In genomic region chr17:15777297-15777696, GRCh38 we compare ENCODE assay signal across 15 cellular contexts. TPM values are rescaled to one million over a fixed set of nuclear protein-coding genes. Genes with fewer than 3 reads are reported as not detected.
DNase-seq lines count a peak whose midpoint lies in the region; ATAC-seq lines count a peak whose summit lies in the region.
"Had no signal": no experiment of that assay in that cellular context is flagged by ENCODE, and none has a peak within 500 bp of the region (broad histone marks: within the 10 kb centered on the region; RNA-seq: fewer than 3 reads in every experiment).

No MANE protein-coding gene starts in this region.

- H3K27me3 Mint-ChIP-seq in activated CD4-positive, alpha-beta T cell treated with anti-CD3 and anti-CD28 coated beads for 36 hours: peaks cover 29% of the 10 kb centered on the region
- H3K27me3 Mint-ChIP-seq in activated naive CD4-positive, alpha-beta T cell treated with anti-CD3 and anti-CD28 coated beads, Interleukin-2, amount 10 ng/mL, durations not matched to agents 7 days and 5 days: peaks cover 12% of the 10 kb centered on the region

- peaks cover 10% of the 10 kb centered on the region for H3K36me3 Mint-ChIP-seq in activated CD4-positive, alpha-beta T cell treated with anti-CD3 and anti-CD28 coated beads for 36 hours (ENCODE audit: low read depth)
- H3K36me3 Mint-ChIP-seq in activated naive CD4-positive, alpha-beta T cell treated with anti-CD3 and anti-CD28 coated beads, Interleukin-2, amount 50 U/mL, for 72 hours: peaks cover 10 to 37% of the 10 kb centered on the region in 2 donors
- H3K36me3 Mint-ChIP-seq in activated naive CD4-positive, alpha-beta T cell treated with anti-CD3 and anti-CD28 coated beads, Interleukin-2, amount 10 ng/mL, durations not matched to agents 7 days and 5 days: no peaks in the 10 kb centered on the region
- no peaks in the 10 kb centered on the region for H3K36me3 Mint-ChIP-seq in stimulated activated effector memory CD8-positive, alpha-beta T cell treated with anti-CD3 and anti-CD28 coated beads, Interleukin-12 subunit alpha, Interleukin-12 subunit beta, amount 100 ng/mL, for 72 hours

- peaks cover 2% of the 10 kb centered on the region for H3K4me1 Mint-ChIP-seq in activated CD4-positive, alpha-beta T cell treated with anti-CD3 and anti-CD28 coated beads for 36 hours
- H3K4me1 Mint-ChIP-seq in activated naive CD4-positive, alpha-beta T cell treated with anti-CD3 and anti-CD28 coated beads, Interleukin-2, amount 10 ng/mL, durations not matched to agents 7 days and 5 days: no peaks in the 10 kb centered on the region
- no peaks in the 10 kb centered on the region for H3K4me1 Mint-ChIP-seq in stimulated activated effector memory CD8-positive, alpha-beta T cell treated with anti-CD3 and anti-CD28 coated beads, Interleukin-12 subunit alpha, Interleukin-12 subunit beta, amount 100 ng/mL, for 72 hours
- H3K4me1 Mint-ChIP-seq: CD4-positive, alpha-beta memory T cell had no signal

- CTCF ChIA-PET in activated CD4-positive, alpha-beta T cell treated with anti-CD3 and anti-CD28 coated beads for 36 hours (lab: Charles Lee): no interaction called here
- CTCF ChIA-PET in activated naive CD4-positive, alpha-beta T cell treated with anti-CD3 and anti-CD28 coated beads, Interleukin-2, amount 10 ng/mL, durations not matched to agents 7 days and 5 days (lab: Charles Lee): no interaction called here

- no peaks in the 10 kb centered on the region for H3K27me3 ChIP-seq in right cardiac atrium (ENCODE audit: control insufficient read depth, insufficient read depth)

- H3K27ac ChIP-seq in right cardiac atrium (ENCODE audit: low read length): no peak overlapping the region

- WGBS in right cardiac atrium: 76% methylated on average over 1 of the region's 1 CpG

- no peak overlapping the region for H3K27ac Mint-ChIP-seq in activated CD4-positive, alpha-beta T cell treated with anti-CD3 and anti-CD28 coated beads for 36 hours
- H3K27ac Mint-ChIP-seq in activated naive CD4-positive, alpha-beta T cell treated with anti-CD3 and anti-CD28 coated beads, Interleukin-2, amount 50 U/mL, for 72 hours: no peak overlapping the region
- H3K27ac Mint-ChIP-seq in activated naive CD4-positive, alpha-beta T cell treated with anti-CD3 and anti-CD28 coated beads, Interleukin-2, amount 10 ng/mL, durations not matched to agents 7 days and 5 days: no peak overlapping the region
- no peak overlapping the region for H3K27ac Mint-ChIP-seq in stimulated activated effector memory CD8-positive, alpha-beta T cell treated with anti-CD3 and anti-CD28 coated beads, Interleukin-12 subunit alpha, Interleukin-12 subunit beta, amount 100 ng/mL, for 72 hours
- H3K27ac Mint-ChIP-seq: CD4-positive, alpha-beta memory T cell; HFFc6 had no signal

- no peaks in the 10 kb centered on the region for H3K4me1 ChIP-seq in right cardiac atrium (ENCODE audit: control insufficient read depth, insufficient read depth, low read length)
- H3K4me1 ChIP-seq: Caco-2, HAP-1 had no signal

- peaks cover 27% of the 10 kb centered on the region for H3K9me3 Mint-ChIP-seq in activated CD4-positive, alpha-beta T cell treated with anti-CD3 and anti-CD28 coated beads for 36 hours (ENCODE audit: low read depth)
- peaks cover 30 to 35% of the 10 kb centered on the region in 2 donors for H3K9me3 Mint-ChIP-seq in activated naive CD4-positive, alpha-beta T cell treated with anti-CD3 and anti-CD28 coated beads, Interleukin-2, amount 50 U/mL, for 72 hours
- H3K9me3 Mint-ChIP-seq in activated naive CD4-positive, alpha-beta T cell treated with anti-CD3 and anti-CD28 coated beads, Interleukin-2, amount 10 ng/mL, durations not matched to agents 7 days and 5 days: peaks cover 15% of the 10 kb centered on the region
- H3K9me3 Mint-ChIP-seq in stimulated activated effector memory CD8-positive, alpha-beta T cell treated with anti-CD3 and anti-CD28 coated beads, Interleukin-12 subunit alpha, Interleukin-12 subunit beta, amount 100 ng/mL, for 72 hours: peaks cover 17% of the 10 kb centered on the region

- peak; percentile 66 for ATAC-seq in activated CD4-positive, alpha-beta T cell treated with anti-CD3 and anti-CD28 coated beads for 36 hours
- ATAC-seq in activated naive CD4-positive, alpha-beta T cell treated with anti-CD3 and anti-CD28 coated beads, Interleukin-2, amount 50 U/mL, for 72 hours: peak; percentile 65 to 68
- ATAC-seq in stimulated activated effector memory CD8-positive, alpha-beta T cell treated with anti-CD3 and anti-CD28 coated beads, Interleukin-12 subunit alpha, Interleukin-12 subunit beta, amount 100 ng/mL, for 72 hours: peak; percentile 71
- no peak for ATAC-seq in right cardiac atrium

- intact Hi-C loops in activated CD4-positive, alpha-beta T cell treated with anti-CD3 and anti-CD28 coated beads for 36 hours (cut with DNase I, micrococcal nuclease): no loop called here
- intact Hi-C loops in right cardiac atrium (cut with DNase I): no loop called here

- no peak for DNase-seq in activated CD4-positive, alpha-beta T cell treated with anti-CD3 and anti-CD28 coated beads for 36 hours
- DNase-seq in activated CD4-positive, alpha-beta T cell treated with anti-CD3 and anti-CD28 coated beads, Interleukin-2, amount 50 U/mL, for 48 hours: no peak
- DNase-seq in activated naive CD4-positive, alpha-beta T cell treated with anti-CD3 and anti-CD28 coated beads, Interleukin-2, amount 50 U/mL, for 72 hours (ENCODE audit: low spot score in 2 of 2): no peak
- no peak for DNase-seq in activated naive CD4-positive, alpha-beta T cell treated with anti-CD3 and anti-CD28 coated beads, Interleukin-2, amount 10 ng/mL, durations not matched to agents 7 days and 5 days
- no peak for DNase-seq in stimulated activated effector memory CD8-positive, alpha-beta T cell treated with anti-CD3 and anti-CD28 coated beads, Interleukin-12 subunit alpha, Interleukin-12 subunit beta, amount 100 ng/mL, for 72 hours (ENCODE audit: low spot score in 2 of 2)
- DNase-seq in right cardiac atrium: no peak
- DNase-seq: 8988T; C1 segment of cervical spinal cord; Caco-2; CD4-positive, alpha-beta memory T cell; DMS153; DND-41; GOT3; HFFc6 had no signal

- POLR2A ChIA-PET in activated CD4-positive, alpha-beta T cell treated with anti-CD3 and anti-CD28 coated beads for 36 hours (lab: Charles Lee): no interaction called here

- H3K4me3 ChIP-seq in right cardiac atrium (ENCODE audit: low read length): no peak overlapping the region
- H3K4me3 ChIP-seq: HAP-1 had no signal

- H3K9me3 ChIP-seq in right cardiac atrium (ENCODE audit: control insufficient read depth, low read length): no peaks in the 10 kb centered on the region
- H3K9me3 ChIP-seq: Caco-2, HAP-1 had no signal

- H3K4me3 Mint-ChIP-seq in activated CD4-positive, alpha-beta T cell treated with anti-CD3 and anti-CD28 coated beads for 36 hours: no peak overlapping the region
- no peak overlapping the region for H3K4me3 Mint-ChIP-seq in activated naive CD4-positive, alpha-beta T cell treated with anti-CD3 and anti-CD28 coated beads, Interleukin-2, amount 10 ng/mL, durations not matched to agents 7 days and 5 days
- H3K4me3 Mint-ChIP-seq in stimulated activated effector memory CD8-positive, alpha-beta T cell treated with anti-CD3 and anti-CD28 coated beads, Interleukin-12 subunit alpha, Interleukin-12 subunit beta, amount 100 ng/mL, for 72 hours: no peak overlapping the region
- H3K4me3 Mint-ChIP-seq: CD4-positive, alpha-beta memory T cell; HFFc6 had no signal

RNA-seq across cellular contexts. Expression of gene TBC1D26, which starts 45.2 kb away (rescaled TPM):
- under 1 TPM; 0.30 to 0.34 TPM for total RNA-seq in activated CD4-positive, alpha-beta T cell treated with anti-CD3 and anti-CD28 coated beads for 36 hours
- total RNA-seq in activated naive CD4-positive, alpha-beta T cell treated with anti-CD3 and anti-CD28 coated beads, Interleukin-2, amount 50 U/mL, for 72 hours: 1 to 10 TPM in 1 of 2 donors, under 1 TPM in 1; 0.78 to 1.0 TPM
- total RNA-seq in right cardiac atrium: not detected
- not detected for polyA plus RNA-seq in right cardiac atrium
- total RNA-seq: Caco-2, HFFc6 had no signal
- polyA plus RNA-seq: CD4-positive, alpha-beta memory T cell had no signal

Comparison
In these comparisons a context has a peak if more than half of its experiments do, and no peak if none do; other contexts are left out.
1. ATAC-seq: peak in activated CD4-positive, alpha-beta T cell treated with anti-CD3 and anti-CD28 coated beads for 36 hours (single experiment), activated naive CD4-positive, alpha-beta T cell treated with anti-CD3 and anti-CD28 coated beads, Interleukin-2, amount 50 U/mL, for 72 hours (2 of 2) and stimulated activated effector memory CD8-positive, alpha-beta T cell treated with anti-CD3 and anti-CD28 coated beads, Interleukin-12 subunit alpha, Interleukin-12 subunit beta, amount 100 ng/mL, for 72 hours (single experiment); none in right cardiac atrium (0 of 2).